Comparison of ENCODE assay signal across 26 cellular contexts in genomic region chr12:66653801-66654200, GRCh38. TPM values are rescaled to one million over a fixed set of nuclear protein-coding genes. Genes with fewer than 3 reads are reported as not detected.
DNase-seq lines count a peak whose midpoint lies in the region; ATAC-seq, FAIRE-seq and TF ChIP-seq lines count a peak whose summit lies in the region.
"Had no signal": no experiment of that assay in that cellular context is flagged by ENCODE, and none has a peak within 500 bp of the region (broad histone marks: within the 10 kb centered on the region; RNA-seq: fewer than 3 reads in every experiment).

No MANE protein-coding gene starts in this region.

- no peak overlapping the region for H4K5ac ChIP-seq in H1 (ENCODE audit: insufficient read length, low read depth, low read length)

- no peaks in the 10 kb centered on the region for H3K23me2 ChIP-seq in H1 (ENCODE audit: low read depth, low read length)

- no peak for TF ChIP-seq EP300 in H1 (IDR thresholded peaks at IDR 0.05; ENCODE audit: borderline replicate concordance in 1 of 2, low read depth in 2 of 2, low read length in 2 of 2)

- H4K8ac ChIP-seq in H1 (ENCODE audit: extremely low read depth, insufficient read depth, low read length), result no peak overlapping the region

- H3K4me3 Mint-ChIP-seq in activated T-helper 17 cell treated with anti-CD3 and anti-CD28 coated beads, Interleukin-2, amount 50 U/mL, for 72 hours, result no peak overlapping the region
- no peak overlapping the region for H3K4me3 Mint-ChIP-seq in activated naive CD8-positive, alpha-beta T cell treated with anti-CD3 and anti-CD28 coated beads, Interleukin-2, amount 50 U/mL, for 24 hours
- H3K4me3 Mint-ChIP-seq: CD4-positive, CD25-positive, alpha-beta regulatory T cell had no signal

- no peak overlapping the region for H4K91ac ChIP-seq in H1 (replicated peaks; ENCODE audit: insufficient read length, low read length)

- H3K4me1 ChIP-seq in H1 (replicated peaks in 1 of 4; ENCODE audit: control insufficient read depth in 3 of 4, insufficient read depth in 4 of 4, low read length in 3 of 4), result peaks cover 0 to 7% (median 2%) of the 10 kb centered on the region in 4 experiments; a peak in 3 of 7 replicates
- H3K4me1 ChIP-seq: BLaER1 had no signal

- H3K4me3 ChIP-seq in H7 (ENCODE audit: insufficient read depth, low read depth, low read length), result no peak overlapping the region
- H3K4me3 ChIP-seq in H1 (ENCODE audit: extremely low read depth in 1 of 4, insufficient read depth in 2 of 4, low read depth in 3 of 4, low read length in 4 of 4), result no peak overlapping the region
- H3K4me3 ChIP-seq: BLaER1, K562, PC-9, SJCRH30 had no signal

- H3K9ac ChIP-seq in H1 (replicated peaks in 1 of 4; ENCODE audit: extremely low read depth in 1 of 4, low read depth in 3 of 4, low read length in 3 of 4), result no peak overlapping the region
- H3K9ac ChIP-seq: BLaER1 had no signal

- H2BK15ac ChIP-seq in H1 (ENCODE audit: low read length), result no peak overlapping the region

- H3K4me2 ChIP-seq in H1 (ENCODE audit: insufficient read depth in 1 of 2, low read depth in 2 of 2, low read length in 2 of 2), result peak overlapping the region in 1 of 2 experiments; percentile 10; a peak in 1 of 4 replicates
- H3K4me2 ChIP-seq: BLaER1, PC-9 had no signal

- TF ChIP-seq POLR2A in H1 (IDR thresholded peaks at IDR 0.05; ENCODE audit: control extremely low read depth in 1 of 2, low read depth in 2 of 2, low read length in 2 of 2), result no peak

- H3K56ac ChIP-seq in H1 (replicated peaks; ENCODE audit: insufficient read length, low read depth, low read length), result no peak overlapping the region

- no peaks in the 10 kb centered on the region for H3K9me3 ChIP-seq in H1 (ENCODE audit: insufficient read depth in 2 of 2, low read depth in 1 of 2, low read length in 1 of 2)
- H3K9me3 ChIP-seq: SJCRH30 had no signal

- H3K36me3 Mint-ChIP-seq in activated T-helper 17 cell treated with anti-CD3 and anti-CD28 coated beads, Interleukin-2, amount 50 U/mL, for 72 hours (ENCODE audit: low read depth), result no peaks in the 10 kb centered on the region
- H3K36me3 Mint-ChIP-seq in activated naive CD8-positive, alpha-beta T cell treated with anti-CD3 and anti-CD28 coated beads, Interleukin-2, amount 50 U/mL, for 24 hours (ENCODE audit: low read depth), result no peaks in the 10 kb centered on the region
- H3K36me3 Mint-ChIP-seq: CD4-positive, CD25-positive, alpha-beta regulatory T cell had no signal

- H3K27ac Mint-ChIP-seq in activated T-helper 17 cell treated with anti-CD3 and anti-CD28 coated beads, Interleukin-2, amount 50 U/mL, for 72 hours, result no peak overlapping the region
- no peak overlapping the region for H3K27ac Mint-ChIP-seq in activated naive CD8-positive, alpha-beta T cell treated with anti-CD3 and anti-CD28 coated beads, Interleukin-2, amount 50 U/mL, for 24 hours
- H3K27ac Mint-ChIP-seq: CD4-positive, CD25-positive, alpha-beta regulatory T cell had no signal

- H2BK20ac ChIP-seq in H1 (ENCODE audit: low read length), result no peak overlapping the region

- POLR2A ChIA-PET in H1 (lab: Charles Lee; ENCODE audit: partially characterized antibody), result interaction anchor here (1.5 kb wide), 1 partner anchor 17 kb away, joined by 3 read pairs; no protein-coding TSS in a partner anchor

- WGBS in H1 (ENCODE audit: extremely low coverage in 1 of 2, insufficient coverage in 1 of 2, insufficient read length in 1 of 2, insufficient replicate concordance in 2 of 2, low coverage in 1 of 2, low lambda C conversion rate in 2 of 2, missing lambda C conversion rate in 1 of 2), 2 experiments, result 33% methylated on average over 1 of the region's 1 CpG; no CpG with 5 or more reads in 1 of the 2 experiments

- CTCF ChIA-PET in H1 (lab: Charles Lee; ENCODE audit: partially characterized antibody), result no interaction called here

- DNase-seq in H7 (peak; percentile 25), H1 (ENCODE audit: low read depth in 1 of 2, low spot score in 2 of 2) (no peak), iPS-NIHi11 (ENCODE audit: low spot score) (peak; percentile 42), omental fat pad (ENCODE audit: low spot score) (no peak)
- no peak for DNase-seq in activated naive CD8-positive, alpha-beta T cell treated with anti-CD3 and anti-CD28 coated beads, Interleukin-2, amount 50 U/mL, for 24 hours
- DNase-seq: CD4-positive, CD25-positive, alpha-beta regulatory T cell; DMS153; MV-4-11; NCI-H1105; NCI-H1436 treated with DMSO at 0.1 percent for 48 hours; NCI-H187 treated with DMSO at 0.1 percent for 48 hours; NCI-H2171 treated with DMSO at 0.1 percent for 48 hours; NCI-H446; NCI-H524 treated with DMSO at 0.1 percent for 48 hours; NCI-H774; PC-9; SJCRH30 had no signal

- H3K4ac ChIP-seq in H1 (replicated peaks; ENCODE audit: insufficient read length, low read depth, low read length), result no peak overlapping the region

- no peaks in the 10 kb centered on the region for H4K20me1 ChIP-seq in H1 (replicated peaks in 1 of 2; ENCODE audit: control insufficient read depth in 1 of 2, insufficient read depth in 2 of 2, low read length in 2 of 2)
- H4K20me1 ChIP-seq: BLaER1 had no signal

- H3K27me3 ChIP-seq in H7 (ENCODE audit: control insufficient read depth, insufficient read depth, low read length), result no peaks in the 10 kb centered on the region
- no peaks in the 10 kb centered on the region for H3K27me3 ChIP-seq in H1 (replicated peaks in 1 of 4; ENCODE audit: control insufficient read depth in 3 of 4, extremely low read depth in 1 of 4, insufficient read depth in 3 of 4, low read length in 3 of 4)
- H3K27me3 ChIP-seq: BLaER1, SJCRH30 had no signal

- TF ChIP-seq CTCF in H1 (IDR thresholded peaks at IDR 0.05; ENCODE audit: control extremely low read depth in 1 of 3, insufficient read depth in 1 of 3, low read depth in 1 of 3, low read length in 3 of 3), result no peak
- TF ChIP-seq CTCF in omental fat pad (IDR thresholded peaks at IDR 0.05), result no peak

- H2BK120ac ChIP-seq in H1 (replicated peaks; ENCODE audit: low read depth, low read length), result no peak overlapping the region

- peak; percentile 94 for FAIRE-seq in H1 (lab: Jason Lieb, UNC)
- FAIRE-seq: A204.1, HepG2, K562 had no signal

- H2AK5ac ChIP-seq in H1 (ENCODE audit: low read depth, low read length), result no peak overlapping the region

- H3K18ac ChIP-seq in H1 (ENCODE audit: extremely low read depth, low read length), result no peak overlapping the region

- H3K79me1 ChIP-seq in H1 (ENCODE audit: low read depth, low read length), result no peaks in the 10 kb centered on the region

- H3K27me3 Mint-ChIP-seq in activated T-helper 17 cell treated with anti-CD3 and anti-CD28 coated beads, Interleukin-2, amount 50 U/mL, for 72 hours, result peaks cover 13% of the 10 kb centered on the region
- H3K27me3 Mint-ChIP-seq in activated naive CD8-positive, alpha-beta T cell treated with anti-CD3 and anti-CD28 coated beads, Interleukin-2, amount 50 U/mL, for 24 hours, result peaks cover 1% of the 10 kb centered on the region
- H3K27me3 Mint-ChIP-seq: CD4-positive, CD25-positive, alpha-beta regulatory T cell had no signal

- H3K36me3 ChIP-seq in H7 (replicated peaks; ENCODE audit: control insufficient read depth, insufficient read depth, low read length) (no peaks in the 10 kb centered on the region), H1 (ENCODE audit: control insufficient read depth in 2 of 4, insufficient read depth in 4 of 4, low read length in 3 of 4) (no peaks in the 10 kb centered on the region)
- H3K36me3 ChIP-seq: BLaER1, SJCRH30 had no signal

- no peak overlapping the region for H3K27ac ChIP-seq in H1 (ENCODE audit: low read depth, low read length)
- H3K27ac ChIP-seq: BLaER1, PC-9, SJCRH30 had no signal

- H2BK5ac ChIP-seq in H1 (ENCODE audit: low read depth, low read length), result no peak overlapping the region

- ATAC-seq in omental fat pad (ENCODE audit: low FRiP score) (peak; percentile 14), HG02623 (IDR thresholded peaks at IDR 0.05; ENCODE audit: unreplicated experiment) (no peak)
- no peak for ATAC-seq in activated T-helper 17 cell treated with anti-CD3 and anti-CD28 coated beads, Interleukin-2, amount 50 U/mL, for 72 hours (replicated peaks)
- no peak for ATAC-seq in activated naive CD8-positive, alpha-beta T cell treated with anti-CD3 and anti-CD28 coated beads, Interleukin-2, amount 50 U/mL, for 24 hours
- ATAC-seq: HepG2, K562, Right ventricle myocardium inferior had no signal

- H3K14ac ChIP-seq in H1 (ENCODE audit: insufficient read length), result no peak overlapping the region

- H3K9me3 Mint-ChIP-seq in activated T-helper 17 cell treated with anti-CD3 and anti-CD28 coated beads, Interleukin-2, amount 50 U/mL, for 72 hours, result no peaks in the 10 kb centered on the region
- H3K9me3 Mint-ChIP-seq in activated naive CD8-positive, alpha-beta T cell treated with anti-CD3 and anti-CD28 coated beads, Interleukin-2, amount 50 U/mL, for 24 hours, result peaks cover 3% of the 10 kb centered on the region

- no peak overlapping the region for H2BK12ac ChIP-seq in H1 (ENCODE audit: low read depth, low read length)

- TF ChIP-seq RAD21 in H1 (IDR thresholded peaks at IDR 0.05 in 1 of 2, conservative IDR thresholded peaks at IDR 0.05 in 1 of 2; ENCODE audit: low read depth in 2 of 2, low read length in 2 of 2), result no peak

- H3K4me1 Mint-ChIP-seq in activated T-helper 17 cell treated with anti-CD3 and anti-CD28 coated beads, Interleukin-2, amount 50 U/mL, for 72 hours, result no peaks in the 10 kb centered on the region
- no peaks in the 10 kb centered on the region for H3K4me1 Mint-ChIP-seq in activated naive CD8-positive, alpha-beta T cell treated with anti-CD3 and anti-CD28 coated beads, Interleukin-2, amount 50 U/mL, for 24 hours
- H3K4me1 Mint-ChIP-seq: CD4-positive, CD25-positive, alpha-beta regulatory T cell had no signal

- H2AFZ ChIP-seq in H1 (ENCODE audit: low read length), result no peak overlapping the region
- H2AFZ ChIP-seq: PC-9 had no signal

- H3K23ac ChIP-seq in H1 (ENCODE audit: insufficient read length), result no peak overlapping the region

- H3K79me2 ChIP-seq in H1 (ENCODE audit: control insufficient read depth in 1 of 2, insufficient read depth in 2 of 2, low read length in 2 of 2), result no peaks in the 10 kb centered on the region

TF ChIP-seq in H1, 55 proteins besides CTCF, POLR2A, EP300 and RAD21 (continues in another document):
- TF ChIP-seq GABPA (IDR thresholded peaks at IDR 0.05; ENCODE audit: borderline replicate concordance, insufficient read depth, low read length) (no peak), KDM5A (IDR thresholded peaks at IDR 0.05; ENCODE audit: low read length) (no peak), CREB1 (IDR thresholded peaks at IDR 0.05) (no peak)

RNA-seq across cellular contexts. Expression of gene GRIP1, which starts 25.1 kb away (rescaled TPM):
- 73.8 and 131 TPM in 2 replicates for total RNA-seq in H7 (2014; rRNA removed; shearing (Covaris generic))
- total RNA-seq in H1 (2021; fragmentation: NEBNext Ultra II Directional; extraction: Animal tissue kit (Norgen Biotek cat#: 25700)), result 27.3 and 37.6 TPM in 2 replicates
- polyA plus RNA-seq in H1 (2011; rRNA removed), result 4.5 and 5.2 TPM in 2 replicates
- 4.8 TPM for polyA plus RNA-seq in H1 (2011; cell fraction: cytosol; rRNA removed)
- 10.4 TPM for polyA plus RNA-seq in H1 (2011; cell fraction: nucleus; rRNA removed)
- polyA plus RNA-seq in H1 (2012, experiment 1 of 2), result 10.5 to 37.3 TPM (median 22.6 TPM) in 4 replicates
- 0.59 TPM for polyA plus RNA-seq in H1 (2012, experiment 2 of 2)
- 7.9 TPM for polyA plus RNA-seq in H1 (2013, experiment 1 of 2)
- 3.9 TPM for polyA plus RNA-seq in H1 (2013, experiment 2 of 2)
- polyA minus RNA-seq in H1 (2011; rRNA and poly(A)+ RNA removed), result 22.1 and 33.9 TPM in 2 replicates
- polyA minus RNA-seq in H1 (2011; cell fraction: cytosol; rRNA and poly(A)+ RNA removed), result 19.2 TPM
- 26.5 TPM for polyA minus RNA-seq in H1 (2011; cell fraction: nucleus; rRNA and poly(A)+ RNA removed)
- total RNA-seq in omental fat pad, result 1 to 10 TPM; 1.2 to 4.9 (median 2.9) TPM
- total RNA-seq in activated T-helper 17 cell treated with anti-CD3 and anti-CD28 coated beads, Interleukin-2, amount 50 U/mL, for 72 hours, result under 1 TPM; 0.19 to 0.86 TPM
- total RNA-seq: HepG2, RPMI7951 had no signal
- polyA plus RNA-seq: AG04450, HepG2 had no signal

Comparison
In these comparisons a context has a peak if more than half of its experiments do, and no peak if none do; other contexts are left out.
1. DNase-seq: peak in H7 (single experiment) and iPS-NIHi11 (single experiment); none in H1 (0 of 2), omental fat pad (single experiment) and activated naive CD8-positive, alpha-beta T cell treated with anti-CD3 and anti-CD28 coated beads, Interleukin-2, amount 50 U/mL, for 24 hours (single experiment).